In genomic region chr1:24830680-24831272, GRCh38 we compare ENCODE assay signal across 10 cellular contexts.
A peak's percentile ranks its signal among the peaks of the same experiment; 100 is the strongest.
DNase-seq lines count a peak whose midpoint lies in the region; ATAC-seq and TF ChIP-seq lines count a peak whose summit lies in the region.
"Had no signal": no experiment of that assay in that cellular context is flagged by ENCODE, and none has a peak within 500 bp of the region (broad histone marks: within the 10 kb centered on the region; RNA-seq: fewer than 3 reads in every experiment).

No MANE protein-coding gene starts in this region.

- H3K4me1 ChIP-seq in Karpas-422 (ENCODE audit: low read length) (peaks cover 56% of the 10 kb centered on the region), PC-9 (replicated peaks; ENCODE audit: insufficient read depth) (no peaks in the 10 kb centered on the region), endodermal cell (ENCODE audit: control insufficient read depth, insufficient read depth, low read length) (no peaks in the 10 kb centered on the region)

- H3K4me3 Mint-ChIP-seq in endodermal cell = no peak overlapping the region
- H3K4me3 Mint-ChIP-seq: T-cell had no signal

- H3K36me3 ChIP-seq in Karpas-422 (ENCODE audit: insufficient read depth, low read length) = peaks cover 4% of the 10 kb centered on the region; the same call in 1 of the 2 replicates
- no peaks in the 10 kb centered on the region for H3K36me3 ChIP-seq in PC-9 (ENCODE audit: low read depth)
- H3K36me3 ChIP-seq in endodermal cell (ENCODE audit: control insufficient read depth, insufficient read depth, low read length) = peaks cover 38% of the 10 kb centered on the region

- TF ChIP-seq CTCF in PC-9 (conservative IDR thresholded peaks at IDR 0.05) (peak; percentile 80), endodermal cell (conservative IDR thresholded peaks at IDR 0.05) (peak; percentile 92)

- peaks cover 5% of the 10 kb centered on the region; the same call in 1 of the 2 replicates for H3F3A ChIP-seq in PC-9 (ENCODE audit: insufficient read depth, low read depth)

- H3K4me3 ChIP-seq in Karpas-422 (ENCODE audit: low read length) (no peak overlapping the region), PC-9 (no peak overlapping the region), endodermal cell (ENCODE audit: low read length) (no peak overlapping the region)
- H3K4me3 ChIP-seq: skin epidermis had no signal

- H3K36me3 Mint-ChIP-seq in endodermal cell (ENCODE audit: low read depth) = peaks cover 3% of the 10 kb centered on the region
- H3K36me3 Mint-ChIP-seq: T-cell had no signal

- H3K27ac Mint-ChIP-seq in endodermal cell = no peak overlapping the region
- H3K27ac Mint-ChIP-seq: T-cell had no signal

- peaks cover 66% of the 10 kb centered on the region for H3K79me2 ChIP-seq in Karpas-422 (ENCODE audit: low read length)
- peaks cover 10% of the 10 kb centered on the region; the same call in 1 of the 2 replicates for H3K79me2 ChIP-seq in PC-9 (ENCODE audit: low read depth)

- H3K9ac ChIP-seq in Karpas-422 (ENCODE audit: low read length) = no peak overlapping the region
- H3K9ac ChIP-seq in endodermal cell (ENCODE audit: extremely low read depth, low read length, poor library complexity, severe bottlenecking) = no peak overlapping the region

- H2AFZ ChIP-seq in Karpas-422 (ENCODE audit: low read length) (no peak overlapping the region), PC-9 (no peak overlapping the region)

- no peaks in the 10 kb centered on the region for H3K27me3 ChIP-seq in Karpas-422 (ENCODE audit: low read length)
- no peaks in the 10 kb centered on the region for H3K27me3 ChIP-seq in PC-9 (ENCODE audit: insufficient read depth, low read depth)
- H3K27me3 ChIP-seq in endodermal cell (ENCODE audit: control insufficient read depth, insufficient read depth, low read length, poor library complexity, severe bottlenecking) = no peaks in the 10 kb centered on the region

- intact Hi-C loops in PC-9 (cut with micrococcal nuclease; ENCODE audit: unreplicated experiment) = loop anchor here (2.0 to 10.0 kb wide), 2 partner anchors 142 to 626 kb away; no protein-coding TSS in a partner anchor

- H3K9me3 ChIP-seq in Karpas-422 (ENCODE audit: low read length) (no peaks in the 10 kb centered on the region), PC-9 (ENCODE audit: insufficient read depth, low read depth) (no peaks in the 10 kb centered on the region), endodermal cell (ENCODE audit: control insufficient read depth, low read length) (no peaks in the 10 kb centered on the region)

- H3K27me3 Mint-ChIP-seq in endodermal cell (ENCODE audit: insufficient read depth) = no peaks in the 10 kb centered on the region

- 0 out of 2 replicates have a peak, but pooled peaks cover 6% of the 10 kb centered on the region for H4K20me1 ChIP-seq in Karpas-422 (ENCODE audit: insufficient read depth, low read depth, low read length)
- H4K20me1 ChIP-seq in PC-9 (ENCODE audit: insufficient read depth) = peaks cover 12% of the 10 kb centered on the region

- H3K4me2 ChIP-seq in Karpas-422 (ENCODE audit: low read depth, low read length, poor library complexity, severe bottlenecking) (peak overlapping the region; percentile 28), PC-9 (no peak overlapping the region)

- 91 to 100% methylated on average over 1 to 3 of the region's 3 CpGs for WGBS in endodermal cell (ENCODE audit: insufficient coverage in 1 of 2, insufficient read length in 1 of 2), 2 experiments

- ATAC-seq in GM19324 (IDR thresholded peaks at IDR 0.05; ENCODE audit: low FRiP score, unreplicated experiment) = no peak

- H3K9me3 Mint-ChIP-seq in endodermal cell = no peaks in the 10 kb centered on the region
- H3K9me3 Mint-ChIP-seq: T-cell had no signal

- peak overlapping the region; percentile 46; the same call in 1 of the 2 replicates for H3K27ac ChIP-seq in Karpas-422 (ENCODE audit: low read length)
- no peak overlapping the region for H3K27ac ChIP-seq in PC-9
- no peak overlapping the region for H3K27ac ChIP-seq in endodermal cell (ENCODE audit: low read depth, low read length)
- H3K27ac ChIP-seq: skin epidermis had no signal

- no peaks in the 10 kb centered on the region for H3K9me2 ChIP-seq in Karpas-422 (replicated peaks; ENCODE audit: insufficient read depth, low read length)
- H3K9me2 ChIP-seq in PC-9 (ENCODE audit: insufficient read depth) = no peaks in the 10 kb centered on the region

- H3K4me1 Mint-ChIP-seq in endodermal cell = peaks cover 6% of the 10 kb centered on the region
- H3K4me1 Mint-ChIP-seq: T-cell had no signal

- BruUV-seq in PC-9 (replicated peaks; lab: Mats Ljungman, UMichigan) = no TSS peak

- peak; percentile 77 for DNase-seq in DMS79 treated with DMSO at 0.1 percent for 48 hours (lab: John Stamatoyannopoulos, UW)
- peak; percentile 93 for DNase-seq in Karpas-422
- peak in 1 of 2 experiments; percentile 54 for DNase-seq in PC-9
- DNase-seq in endodermal cell = no peak
- DNase-seq in midbrain (lab: John Stamatoyannopoulos, UW) = peak; percentile 85
- no peak for DNase-seq in effector CD8-positive, alpha-beta T cell (lab: John Stamatoyannopoulos, UW)
- no peak for DNase-seq in activated CD4-positive, alpha-beta T cell treated with anti-CD3 and anti-CD28 coated beads for 4 hours
- DNase-seq: T-cell had no signal

- POLR2A ChIA-PET in PC-9 (lab: Charles Lee; ENCODE audit: unreplicated experiment) = interaction anchor here (0.5 to 0.7 kb wide), 7 partner anchors 68 to 626 kb away, joined by 3 to 8 read pairs (median 3); no protein-coding TSS in a partner anchor

- CTCF ChIA-PET in PC-9 (lab: Charles Lee) = interaction anchor here (0.6 to 1.0 kb wide), 8 partner anchors 86 to 688 kb away, joined by 3 to 13 read pairs (median 4); partner anchors contain the start of genes CLIC4 and IL22RA1

Comparison
In these comparisons a context has a peak if more than half of its experiments do, and no peak if none do; other contexts are left out.
1. DNase-seq: peak in DMS79 treated with DMSO at 0.1 percent for 48 hours (single experiment), Karpas-422 (single experiment) and midbrain (single experiment); none in endodermal cell (single experiment), effector CD8-positive, alpha-beta T cell (single experiment) and activated CD4-positive, alpha-beta T cell treated with anti-CD3 and anti-CD28 coated beads for 4 hours (0 of 2).